In genomic region chr6:78953798-78954197, GRCh38 we compare ENCODE assay signal across 38 cellular contexts.
"Had no signal": no experiment of that assay in that cellular context is flagged by ENCODE, and none has a peak within 500 bp of the region (broad histone marks: within the 10 kb centered on the region; RNA-seq: fewer than 3 reads in every experiment).

No MANE protein-coding gene starts in this region.

- H3K4me3 ChIP-seq: adrenal gland, ascending aorta, body of pancreas, breast epithelium, cardiac muscle cell had no signal

- DNase-seq: activated effector memory CD4-positive, alpha-beta T cell treated with anti-CD3 and anti-CD28 coated beads, Interleukin-2, amount 50 U/mL, for 16 hours; activated effector memory CD4-positive, alpha-beta T cell treated with Interleukin-2 at 50 U/mL for 16 hours; activated gamma-delta T cell; activated gamma-delta T cell treated with Interleukin-2 at 50 U/mL for 16 hours; activated naive CD4-positive, alpha-beta T cell; activated naive CD4-positive, alpha-beta T cell treated with anti-CD3 and anti-CD28 coated beads for 36 hours; activated naive CD4-positive, alpha-beta T cell treated with anti-CD3 and anti-CD28 coated beads, Interleukin-2, amount 10 ng/mL, durations not matched to agents 7 days and 5 days; activated naive CD4-positive, alpha-beta T cell treated with anti-CD3 and anti-CD28 coated beads, Interleukin-2, amount 50 U/mL, for 16 hours; activated naive CD4-positive, alpha-beta T cell treated with Interleukin-2 at 50 U/mL for 16 hours; activated naive CD8-positive, alpha-beta T cell treated with anti-CD3 and anti-CD28 coated beads for 36 hours; activated naive CD8-positive, alpha-beta T cell treated with anti-CD3 and anti-CD28 coated beads, Interleukin-2, amount 10 ng/mL, durations not matched to agents 7 days and 5 days; activated naive CD8-positive, alpha-beta T cell treated with anti-CD3 and anti-CD28 coated beads, Interleukin-2, amount 50 U/mL, for 24 hours; activated T-cell treated with anti-CD3 and anti-CD28 coated beads, Interleukin-2, amount 50 U/mL, for 1 hour; activated T-cell treated with anti-CD3 and anti-CD28 coated beads, Interleukin-2, amount 50 U/mL, for 24 hours; activated T-cell treated with anti-CD3 and anti-CD28 coated beads, Interleukin-2, amount 50 U/mL, for 4 hours; activated T-cell treated with anti-CD3 and anti-CD28 coated beads, Interleukin-2, amount 50 U/mL, for 48 hours; activated T-cell treated with anti-CD3 and anti-CD28 coated beads, Interleukin-2, amount 50 U/mL, for 72 hours; adrenal gland; amniotic stem cell; amygdala; anterior cingulate cortex; aorta; body of pancreas; brain microvascular endothelial cell; caudate nucleus; central memory CD4-positive, alpha-beta T cell; cerebellar nuclear complex had no signal

- H3K27me3 Mint-ChIP-seq: activated naive CD4-positive, alpha-beta T cell treated with anti-CD3 and anti-CD28 coated beads, Interleukin-2, amount 10 ng/mL, durations not matched to agents 7 days and 5 days; activated naive CD4-positive, alpha-beta T cell treated with anti-CD3 and anti-CD28 coated beads, Interleukin-2, amount 50 U/mL, for 24 hours; activated naive CD8-positive, alpha-beta T cell; activated naive CD8-positive, alpha-beta T cell treated with anti-CD3 and anti-CD28 coated beads for 36 hours; activated naive CD8-positive, alpha-beta T cell treated with anti-CD3 and anti-CD28 coated beads, Interleukin-2, amount 10 ng/mL, durations not matched to agents 7 days and 5 days; activated naive CD8-positive, alpha-beta T cell treated with anti-CD3 and anti-CD28 coated beads, Interleukin-2, amount 50 U/mL, for 24 hours; activated T-cell treated with anti-CD3 and anti-CD28 coated beads, Interleukin-2, amount 50 U/mL, for 24 hours; activated T-helper 17 cell treated with anti-CD3 and anti-CD28 coated beads, Interleukin-2, amount 50 U/mL, for 72 hours; central memory CD8-positive, alpha-beta T cell had no signal

- H3K4me1 Mint-ChIP-seq: activated naive CD4-positive, alpha-beta T cell treated with anti-CD3 and anti-CD28 coated beads, Interleukin-2, amount 10 ng/mL, durations not matched to agents 7 days and 5 days; activated naive CD4-positive, alpha-beta T cell treated with anti-CD3 and anti-CD28 coated beads, Interleukin-2, amount 50 U/mL, for 24 hours; activated naive CD8-positive, alpha-beta T cell treated with anti-CD3 and anti-CD28 coated beads for 36 hours; activated naive CD8-positive, alpha-beta T cell treated with anti-CD3 and anti-CD28 coated beads, Interleukin-2, amount 10 ng/mL, durations not matched to agents 7 days and 5 days; activated naive CD8-positive, alpha-beta T cell treated with anti-CD3 and anti-CD28 coated beads, Interleukin-2, amount 50 U/mL, for 24 hours; activated T-helper 17 cell treated with anti-CD3 and anti-CD28 coated beads, Interleukin-2, amount 50 U/mL, for 72 hours; brain had no signal

- H3K27ac Mint-ChIP-seq: activated naive CD4-positive, alpha-beta T cell treated with anti-CD3 and anti-CD28 coated beads for 36 hours; activated naive CD4-positive, alpha-beta T cell treated with anti-CD3 and anti-CD28 coated beads, Interleukin-2, amount 10 ng/mL, durations not matched to agents 7 days and 5 days; activated naive CD4-positive, alpha-beta T cell treated with anti-CD3 and anti-CD28 coated beads, Interleukin-2, amount 50 U/mL, for 24 hours; activated naive CD8-positive, alpha-beta T cell; activated naive CD8-positive, alpha-beta T cell treated with anti-CD3 and anti-CD28 coated beads for 36 hours; activated naive CD8-positive, alpha-beta T cell treated with anti-CD3 and anti-CD28 coated beads, Interleukin-2, amount 10 ng/mL, durations not matched to agents 7 days and 5 days; activated naive CD8-positive, alpha-beta T cell treated with anti-CD3 and anti-CD28 coated beads, Interleukin-2, amount 50 U/mL, for 24 hours; activated T-cell treated with anti-CD3 and anti-CD28 coated beads, Interleukin-2, amount 50 U/mL, for 24 hours; activated T-helper 1 cell treated with anti-CD3 and anti-CD28 coated beads, Interleukin-12 subunit alpha, Interleukin-12 subunit beta, Interleukin-2, Interleukin-4 antibody, amounts not matched to agents 30 ng/mL and 10 ng/mL and 1 ng/mL, durations not matched to agents 14 hours and 24 hours and 36 hours; activated T-helper 17 cell treated with anti-CD3 and anti-CD28 coated beads, Interleukin-2, amount 50 U/mL, for 72 hours; activated T-helper 2 cell treated with anti-CD3 and anti-CD28 coated beads, Interferon-gamma antibody, Interleukin-2, Interleukin-4, amounts not matched to agents 10 μg/mL and 5 μg/mL and 100 μg/mL, durations not matched to agents 14 hours and 24 hours and 36 hours; brain had no signal

- ATAC-seq: activated naive CD4-positive, alpha-beta T cell treated with anti-CD3 and anti-CD28 coated beads, Interleukin-2, amount 50 U/mL, for 72 hours; activated naive CD8-positive, alpha-beta T cell treated with anti-CD3 and anti-CD28 coated beads, Interleukin-2, amount 50 U/mL, for 24 hours; activated T-cell treated with anti-CD3 and anti-CD28 coated beads, Interleukin-2, amount 50 U/mL, for 4 hours; activated T-cell treated with anti-CD3 and anti-CD28 coated beads, Interleukin-2, amount 50 U/mL, for 72 hours; activated T-helper 17 cell treated with anti-CD3 and anti-CD28 coated beads, Interleukin-2, amount 50 U/mL, for 72 hours; body of pancreas had no signal

- H3K4me3 Mint-ChIP-seq: activated naive CD4-positive, alpha-beta T cell treated with anti-CD3 and anti-CD28 coated beads for 36 hours; activated naive CD4-positive, alpha-beta T cell treated with anti-CD3 and anti-CD28 coated beads, Interleukin-2, amount 10 ng/mL, durations not matched to agents 7 days and 5 days; activated naive CD4-positive, alpha-beta T cell treated with anti-CD3 and anti-CD28 coated beads, Interleukin-2, amount 50 U/mL, for 24 hours; activated naive CD8-positive, alpha-beta T cell; activated naive CD8-positive, alpha-beta T cell treated with anti-CD3 and anti-CD28 coated beads for 36 hours; activated naive CD8-positive, alpha-beta T cell treated with anti-CD3 and anti-CD28 coated beads, Interleukin-2, amount 10 ng/mL, durations not matched to agents 7 days and 5 days; activated naive CD8-positive, alpha-beta T cell treated with anti-CD3 and anti-CD28 coated beads, Interleukin-2, amount 50 U/mL, for 24 hours; activated T-cell treated with anti-CD3 and anti-CD28 coated beads, Interleukin-2, amount 50 U/mL, for 24 hours; activated T-cell treated with anti-CD3 and anti-CD28 coated beads, Interleukin-2, amount 50 U/mL, for 4 hours; activated T-cell treated with anti-CD3 and anti-CD28 coated beads, Interleukin-2, amount 50 U/mL, for 72 hours; activated T-helper 1 cell treated with anti-CD3 and anti-CD28 coated beads, Interleukin-12 subunit alpha, Interleukin-12 subunit beta, Interleukin-2, Interleukin-4 antibody, amounts not matched to agents 30 ng/mL and 10 ng/mL and 1 ng/mL, durations not matched to agents 14 hours and 24 hours and 36 hours; activated T-helper 17 cell treated with anti-CD3 and anti-CD28 coated beads, Interleukin-2, amount 50 U/mL, for 72 hours; brain; central memory CD8-positive, alpha-beta T cell had no signal

- H3K4me1 ChIP-seq: adrenal gland, ascending aorta, body of pancreas, breast epithelium had no signal
